In genomic region chr11:18588297-18589252, GRCh38 we compare ENCODE assay signal across 8 cellular contexts. TPM values are rescaled to one million over a fixed set of nuclear protein-coding genes. Genes with fewer than 3 reads are reported as not detected.
DNase-seq lines count a peak whose midpoint lies in the region; ATAC-seq and TF ChIP-seq lines count a peak whose summit lies in the region.

TSS of gene UEVLD (minus strand) at chr11:18588734. CDS start at chr11:18588654, 80 bp downstream.

- peak within 1 kb of the TSS; percentile 97 for H2AFZ ChIP-seq in SU-DHL-6 (ENCODE audit: low read depth, low read length, severe bottlenecking)
- H2AFZ ChIP-seq in parathyroid adenoma: peak within 1 kb of the TSS; percentile 85

- H3K4me3 ChIP-seq in SU-DHL-6 (ENCODE audit: insufficient read depth, low read length, poor library complexity, severe bottlenecking) (peak within 1 kb of the TSS; percentile 55), parathyroid adenoma (ENCODE audit: low read depth, low read length) (peak within 1 kb of the TSS; percentile 73), thyroid gland (replicated peaks in 1 of 3) (peak within 1 kb of the TSS; percentile 21 to 55 (median 36))

- ATAC-seq in GM21737 (IDR thresholded peaks at IDR 0.05; ENCODE audit: unreplicated experiment): peak; percentile 74

- TF ChIP-seq POLR2A in thyroid gland (IDR thresholded peaks at IDR 0.05): peak in 1 of 2 donors; percentile 70

- H3K9ac ChIP-seq in SU-DHL-6 (ENCODE audit: low read length) (peak within 1 kb of the TSS; percentile 63), parathyroid adenoma (peak within 1 kb of the TSS; percentile 34)

- 0 out of 2 replicates have a peak, but pooled peaks cover 11% of the 10 kb centered on the region for H3F3A ChIP-seq in SU-DHL-6 (ENCODE audit: insufficient read depth)

- no peaks in the 10 kb centered on the region for H3K9me2 ChIP-seq in SU-DHL-6 (replicated peaks; ENCODE audit: insufficient read depth, low read length)

- intact Hi-C loops in cardiac septum (cut with DNase I): loop anchor here (2.0 to 5.0 kb wide), 2 partner anchors 46 to 109 kb away; partner anchors contain the start of genes SPTY2D1 and TMEM86A
- intact Hi-C loops in thyroid gland (cut with DNase I): loop anchor here (10.0 kb wide), 1 partner anchor 46 kb away; the partner anchor contains the start of gene SPTY2D1

- H3K79me2 ChIP-seq in SU-DHL-6 (ENCODE audit: insufficient read depth, low read length) (no peaks in the 10 kb centered on the region), parathyroid adenoma (peaks cover 2% of the 10 kb centered on the region)

- H3K4me2 ChIP-seq in SU-DHL-6 (ENCODE audit: low read depth, low read length, poor library complexity, severe bottlenecking) (peak within 1 kb of the TSS; percentile 72), parathyroid adenoma (ENCODE audit: low read length) (peak within 1 kb of the TSS; percentile 82)

- H3K4me1 ChIP-seq in parathyroid adenoma (peaks cover 4% of the 10 kb centered on the region), thyroid gland (peaks cover 9 to 15% of the 10 kb centered on the region in 2 donors)

- TF ChIP-seq CTCF in SU-DHL-6 (IDR thresholded peaks at IDR 0.05; ENCODE audit: insufficient read depth, low read length, poor library complexity, severe bottlenecking): no peak
- TF ChIP-seq CTCF in parathyroid adenoma (IDR thresholded peaks at IDR 0.05): no peak
- TF ChIP-seq CTCF in thyroid gland (IDR thresholded peaks at IDR 0.05): no peak

- H3K36me3 ChIP-seq in SU-DHL-6 (ENCODE audit: low read length): no peaks in the 10 kb centered on the region
- H3K36me3 ChIP-seq in parathyroid adenoma (ENCODE audit: control insufficient read depth, insufficient read depth, low read length): no peaks in the 10 kb centered on the region
- no peaks in the 10 kb centered on the region for H3K36me3 ChIP-seq in thyroid gland

- H3K27ac ChIP-seq in SU-DHL-6 (ENCODE audit: low read depth, low read length) (no peak within 1 kb of the TSS), adipose tissue (ENCODE audit: low read depth, low read length) (peak within 1 kb of the TSS; percentile 51), parathyroid adenoma (peak within 1 kb of the TSS; percentile 71), thyroid gland (peak within 1 kb of the TSS in 2 of 3 donors; percentile 54 to 85)

- no peaks in the 10 kb centered on the region for H4K20me1 ChIP-seq in SU-DHL-6 (ENCODE audit: low read depth, low read length)

- WGBS in adipose tissue, 3 donors: 1% methylated on average over 49 to 50 of the region's 50 CpGs
- WGBS in thyroid gland, 2 donors: 1 to 3% methylated on average over 28 to 41 of the region's 50 CpGs

- DNase-seq in EL (peak; percentile 93), LoVo (ENCODE audit: low spot score) (peak; percentile 88), cardiac septum (ENCODE audit: low spot score) (peak; percentile 94), thyroid gland (peak; percentile 89)

- no peaks in the 10 kb centered on the region for H3K9me3 ChIP-seq in SU-DHL-6 (ENCODE audit: insufficient read depth, low read length)
- H3K9me3 ChIP-seq in parathyroid adenoma (ENCODE audit: control insufficient read depth, low read length): no peaks in the 10 kb centered on the region
- H3K9me3 ChIP-seq in thyroid gland: no peaks in the 10 kb centered on the region

- H3K27me3 ChIP-seq in SU-DHL-6 (ENCODE audit: low read length): no peaks in the 10 kb centered on the region
- H3K27me3 ChIP-seq in parathyroid adenoma (ENCODE audit: control insufficient read depth, insufficient read depth, low read length): no peaks in the 10 kb centered on the region
- no peaks in the 10 kb centered on the region for H3K27me3 ChIP-seq in thyroid gland

RNA-seq across cellular contexts. Expression of gene UEVLD, which starts in this region (rescaled TPM):
- 10 to 100 TPM in 2 of 3 donors, 1 to 10 TPM in 1; 4.1 to 10.3 (median 10.1) TPM for polyA plus RNA-seq in adipose tissue
- 16.6 TPM for total RNA-seq in cardiac septum
- 10 to 100 TPM; 19.5 to 37.9 (median 35.4) TPM for total RNA-seq in thyroid gland
